In genomic region chrX:139826065-139827044, GRCh38 we compare ENCODE assay signal across 15 cellular contexts.
DNase-seq lines count a peak whose midpoint lies in the region; ATAC-seq, FAIRE-seq and TF ChIP-seq lines count a peak whose summit lies in the region.
"Had no signal": no experiment of that assay in that cellular context is flagged by ENCODE, and none has a peak within 500 bp of the region (broad histone marks: within the 10 kb centered on the region; RNA-seq: fewer than 3 reads in every experiment).

No MANE protein-coding gene starts in this region.

- DNase-seq in BJ (ENCODE audit: low read depth) (peak; percentile 33), K562 (ENCODE audit: extremely low read depth in 1 of 4, low spot score in 3 of 4) (no peak), mesothelial cell of epicardium (ENCODE audit: low spot score in 2 of 2, unreplicated experiment in 2 of 2) (no peak), islet precursor cell (no peak), foreskin melanocyte (no peak), SKM-1 (lab: John Stamatoyannopoulos, UW; ENCODE audit: unreplicated experiment) (no peak)
- DNase-seq: effector CD8-positive, alpha-beta T cell; NK-92 treated with Interleukin-12 subunit alpha and Interleukin-12 subunit beta, amount 100 ng/mL, for 24 hours; stimulated activated CD4-positive, alpha-beta T cell treated with anti-CD3 and anti-CD28 coated beads, Interleukin-12 subunit alpha, Interleukin-12 subunit beta, amount 100 ng/mL, for 4 hours; stomach had no signal

- H3K9me1 ChIP-seq in K562 (ENCODE audit: control insufficient read depth, insufficient read depth, low read length): no peaks in the 10 kb centered on the region

- peaks cover 4% of the 10 kb centered on the region for H3K79me2 ChIP-seq in K562 (ENCODE audit: control insufficient read depth, insufficient read depth, low read length)

- peaks cover 49% of the 10 kb centered on the region for H3K4me1 Mint-ChIP-seq in mesothelial cell of epicardium

- no peak for TF ChIP-seq CTCF in BJ (IDR thresholded peaks at IDR 0.05; ENCODE audit: insufficient read depth, low read depth, low read length)
- TF ChIP-seq CTCF in K562 (IDR thresholded peaks at IDR 0.05 in 2 of 3, conservative IDR thresholded peaks at IDR 0.05 in 1 of 3; ENCODE audit: insufficient read depth in 2 of 3, low read depth in 1 of 3, low read length in 3 of 3): no peak
- TF ChIP-seq CTCF in mesothelial cell of epicardium (IDR thresholded peaks at IDR 0.05; ENCODE audit: unreplicated experiment): no peak

- no peak overlapping the region for H3K4me3 Mint-ChIP-seq in mesothelial cell of epicardium

- intact Hi-C loops in K562 (cut with micrococcal nuclease): no loop called here

- TF ChIP-seq RAD21 in K562 (CRISPR knock-in tag; conservative IDR thresholded peaks at IDR 0.05 in 1 of 2, IDR thresholded peaks at IDR 0.05 in 1 of 2): no peak

- POLR2A ChIA-PET in BJ (lab: Charles Lee): no interaction called here
- POLR2A ChIA-PET in K562 (lab: Yijun Ruan, JAX): no interaction called here

- CTCF ChIA-PET in BJ (lab: Yijun Ruan, JAX) (no interaction called here), K562 (lab: Yijun Ruan, JAX; ENCODE audit: low intra/inter-chr PET ratio) (no interaction called here)

- ATAC-seq in HG02884 (IDR thresholded peaks at IDR 0.05; ENCODE audit: unreplicated experiment): peak; percentile 69
- no peak for ATAC-seq in K562
- no peak for ATAC-seq in HG03354 (IDR thresholded peaks at IDR 0.05; ENCODE audit: poor library complexity, severe bottlenecking, unreplicated experiment)

- no peaks in the 10 kb centered on the region for H3K36me3 ChIP-seq in BJ (ENCODE audit: control insufficient read depth, insufficient read depth, low read length)
- peaks cover 14% of the 10 kb centered on the region; the same call in 2 of the 3 replicates for H3K36me3 ChIP-seq in K562 (ENCODE audit: control insufficient read depth, insufficient read depth, low read length)
- H3K36me3 ChIP-seq: stomach had no signal

- H3K4me3 ChIP-seq in BJ (ENCODE audit: low read depth, low read length): no peak overlapping the region
- H3K4me3 ChIP-seq in K562: no peak overlapping the region
- H3K4me3 ChIP-seq: lung, stomach had no signal

- H3K4me2 ChIP-seq in K562 (ENCODE audit: insufficient read depth, low read length): no peak overlapping the region
- H3K4me2 ChIP-seq: KMS-11 had no signal

- H3K27me3 ChIP-seq in BJ (ENCODE audit: control insufficient read depth, insufficient read depth, low read length) (no peaks in the 10 kb centered on the region), K562 (ENCODE audit: control insufficient read depth in 2 of 2, insufficient read depth in 2 of 2, low read length in 2 of 2) (no peaks in the 10 kb centered on the region)
- H3K27me3 ChIP-seq: stomach had no signal

- in situ Hi-C loops in K562 (cut with MboI): no loop called here

- H3K27ac Mint-ChIP-seq in mesothelial cell of epicardium: peak overlapping the region; percentile 25
- H3K27ac Mint-ChIP-seq: activated T-helper 2 cell treated with anti-CD3 and anti-CD28 coated beads, Interferon-gamma antibody, Interleukin-2, Interleukin-4, amounts not matched to agents 10 μg/mL and 5 μg/mL and 100 μg/mL, durations not matched to agents 14 hours and 24 hours and 36 hours had no signal

- H3K36me3 Mint-ChIP-seq in mesothelial cell of epicardium: peaks cover 1% of the 10 kb centered on the region

- H3K9ac ChIP-seq in K562 (ENCODE audit: insufficient read depth in 1 of 2, low read depth in 2 of 2, low read length in 2 of 2): no peak overlapping the region
- H3K9ac ChIP-seq: KMS-11 had no signal

- no peak for TF ChIP-seq EP300 in K562 (IDR thresholded peaks at IDR 0.05; ENCODE audit: low read length)

- no peak for FAIRE-seq in K562 (lab: Jason Lieb, UNC)

- no TSS peak for BruUV-seq in K562 (replicated peaks; lab: Mats Ljungman, UMichigan)

- no peaks in the 10 kb centered on the region for H3K27me3 Mint-ChIP-seq in mesothelial cell of epicardium (ENCODE audit: low read depth)

- no peak overlapping the region for H3K27ac ChIP-seq in K562 (ENCODE audit: extremely low read depth, low read depth, low read length)
- H3K27ac ChIP-seq: KMS-11, stomach had no signal

- TF ChIP-seq POLR2A in K562 (conservative IDR thresholded peaks at IDR 0.05): no peak

- WGBS in K562 (ENCODE audit: insufficient coverage, low coverage, missing lambda C conversion rate): 81% methylated on average over 7 of the region's 8 CpGs

- H4K20me1 ChIP-seq in K562 (replicated peaks; ENCODE audit: control insufficient read depth, insufficient read depth, low read length): no peaks in the 10 kb centered on the region

- no peaks in the 10 kb centered on the region for H3K9me3 ChIP-seq in K562 (replicated peaks; ENCODE audit: control insufficient read depth, insufficient read depth, low read depth, low read length)
- H3K9me3 ChIP-seq: stomach had no signal

- no peak overlapping the region for H2AFZ ChIP-seq in K562 (ENCODE audit: low read depth, low read length)

- no peaks in the 10 kb centered on the region for H3K4me1 ChIP-seq in K562 (replicated peaks in 1 of 2; ENCODE audit: control insufficient read depth in 2 of 2, insufficient read depth in 2 of 2, low read length in 2 of 2)

- H3K9me3 Mint-ChIP-seq in mesothelial cell of epicardium: peaks cover 4% of the 10 kb centered on the region
- H3K9me3 Mint-ChIP-seq: activated T-helper 2 cell treated with anti-CD3 and anti-CD28 coated beads, Interferon-gamma antibody, Interleukin-2, Interleukin-4, amounts not matched to agents 10 μg/mL and 5 μg/mL and 100 μg/mL, durations not matched to agents 14 hours and 24 hours and 36 hours had no signal

TF ChIP-seq in K562, 482 proteins besides CTCF, POLR2A, EP300 and RAD21:
- TF ChIP-seq PTBP1 (IDR thresholded peaks at IDR 0.05; ENCODE audit: low read depth, low read length) (no peak), NFIC (IDR thresholded peaks at IDR 0.05) (peak; percentile 38; the same call in 1 of the 2 replicates), POU5F1 (IDR thresholded peaks at IDR 0.05; ENCODE audit: borderline replicate concordance, low read depth, low read length, partially characterized antibody) (no peak), RB1 (IDR thresholded peaks at IDR 0.05; ENCODE audit: low read depth) (no peak)
